6 cellular contexts compared by ENCODE assay signal in the genomic region with DNA sequence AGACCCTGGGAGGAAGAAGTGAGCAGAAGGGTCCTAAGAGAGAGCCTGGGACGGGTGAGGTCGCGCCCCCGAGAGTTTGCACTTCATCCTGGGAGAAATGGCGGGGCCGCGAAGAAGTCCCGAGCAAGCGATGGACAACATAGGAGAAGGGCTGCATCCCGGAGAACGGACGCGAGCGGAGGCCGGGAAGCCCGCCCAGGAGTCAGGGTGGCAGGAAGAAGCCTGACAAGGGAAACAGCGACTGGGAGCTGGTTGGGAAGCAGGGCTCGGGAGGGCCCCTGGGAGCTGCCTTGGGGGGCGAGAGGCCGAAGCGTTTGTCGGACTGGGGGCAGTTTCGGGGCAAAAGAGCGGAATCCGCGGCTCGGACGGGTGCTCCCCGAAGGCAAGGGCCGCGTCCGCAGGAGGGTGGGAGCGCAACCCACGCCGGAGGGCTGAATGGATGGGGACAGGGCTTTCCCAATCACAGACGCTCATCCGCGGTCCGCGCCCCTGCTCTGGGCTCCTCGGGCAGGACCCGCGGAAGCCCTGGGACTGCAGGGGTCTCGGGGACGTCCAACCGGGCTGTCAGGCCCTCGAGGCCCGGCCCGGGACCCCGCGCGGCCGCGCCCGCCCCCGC. TPM values are rescaled to one million over a fixed set of nuclear protein-coding genes. Genes with fewer than 3 reads are reported as not detected.
A peak's percentile ranks its signal among the peaks of the same experiment; 100 is the strongest.
DNase-seq lines count a peak whose midpoint lies in the region; ATAC-seq and TF ChIP-seq lines count a peak whose summit lies in the region.

No MANE protein-coding gene starts in this region.

- peaks cover 29% of the 10 kb centered on the region for H3K4me1 Mint-ChIP-seq in T-helper 1 cell treated with Interleukin-12 subunit alpha and Interleukin-12 subunit beta and Interleukin-4 antibody, amounts not matched to agents 30 μg/mL and 1 μg/mL, for 36 hours (ENCODE audit: low read depth)
- H3K4me1 Mint-ChIP-seq in activated T-cell treated with anti-CD3 and anti-CD28 coated beads, Interleukin-2, amount 50 U/mL, for 24 hours (ENCODE audit: low read depth) = peaks cover 34% of the 10 kb centered on the region

- H3K36me3 Mint-ChIP-seq in T-helper 1 cell treated with Interleukin-12 subunit alpha and Interleukin-12 subunit beta and Interleukin-4 antibody, amounts not matched to agents 30 μg/mL and 1 μg/mL, for 36 hours (ENCODE audit: low read depth) = peaks cover 20% of the 10 kb centered on the region
- peaks cover 42% of the 10 kb centered on the region for H3K36me3 Mint-ChIP-seq in activated T-cell treated with anti-CD3 and anti-CD28 coated beads, Interleukin-2, amount 50 U/mL, for 24 hours (ENCODE audit: low read depth)

- TF ChIP-seq CTCF in lower leg skin (IDR thresholded peaks at IDR 0.05) = no peak

- DNase-seq in T-helper 1 cell = no peak
- no peak for DNase-seq in activated T-cell treated with anti-CD3 and anti-CD28 coated beads, Interleukin-2, amount 50 U/mL, for 24 hours
- no peak for DNase-seq in lower leg skin (ENCODE audit: low spot score in 2 of 2)
- no peak for DNase-seq in inferior parietal cortex (ENCODE audit: extremely low spot score)

- intact Hi-C loops in lower leg skin (cut with DNase I; ENCODE audit: low total_unique reads) = no loop called here

- H3K4me3 ChIP-seq in lower leg skin (ENCODE audit: low read depth, poor library complexity, severe bottlenecking) = peak overlapping the region; percentile 84

- no peaks in the 10 kb centered on the region for H3K27me3 Mint-ChIP-seq in T-helper 1 cell treated with Interleukin-12 subunit alpha and Interleukin-12 subunit beta and Interleukin-4 antibody, amounts not matched to agents 30 μg/mL and 1 μg/mL, for 36 hours (ENCODE audit: low read depth)
- no peaks in the 10 kb centered on the region for H3K27me3 Mint-ChIP-seq in activated T-cell treated with anti-CD3 and anti-CD28 coated beads, Interleukin-2, amount 50 U/mL, for 24 hours

- TF ChIP-seq POLR2A in lower leg skin (IDR thresholded peaks at IDR 0.05) = no peak

- peak overlapping the region; percentile 97 for H3K27ac Mint-ChIP-seq in T-helper 1 cell treated with Interleukin-12 subunit alpha and Interleukin-12 subunit beta and Interleukin-4 antibody, amounts not matched to agents 30 μg/mL and 1 μg/mL, for 36 hours
- H3K27ac Mint-ChIP-seq in activated T-cell treated with anti-CD3 and anti-CD28 coated beads, Interleukin-2, amount 50 U/mL, for 24 hours = peak overlapping the region; percentile 96

- no peaks in the 10 kb centered on the region for H3K9me3 Mint-ChIP-seq in T-helper 1 cell treated with Interleukin-12 subunit alpha and Interleukin-12 subunit beta and Interleukin-4 antibody, amounts not matched to agents 30 μg/mL and 1 μg/mL, for 36 hours
- H3K9me3 Mint-ChIP-seq in activated T-cell treated with anti-CD3 and anti-CD28 coated beads, Interleukin-2, amount 50 U/mL, for 24 hours = no peaks in the 10 kb centered on the region

- WGBS in lower leg skin, 2 donors = 0 to 1% methylated on average over 32 to 49 of the region's 56 CpGs

- H3K4me3 Mint-ChIP-seq in T-helper 1 cell treated with Interleukin-12 subunit alpha and Interleukin-12 subunit beta and Interleukin-4 antibody, amounts not matched to agents 30 μg/mL and 1 μg/mL, for 36 hours = peak overlapping the region; percentile 98
- peak overlapping the region; percentile 94 for H3K4me3 Mint-ChIP-seq in activated T-cell treated with anti-CD3 and anti-CD28 coated beads, Interleukin-2, amount 50 U/mL, for 24 hours

- ATAC-seq in GM18519 (IDR thresholded peaks at IDR 0.05; ENCODE audit: low FRiP score, unreplicated experiment) = no peak

RNA-seq across cellular contexts. Expression of gene ABHD17A, which starts 0.5 kb away (rescaled TPM):
- total RNA-seq in lower leg skin = 100 to 1,000 TPM; 154 to 201 (median 186) TPM

RNA-seq across cellular contexts. Expression of gene ADAT3, which starts 20.4 kb away (rescaled TPM):
- 10 to 100 TPM; 20.1 to 27.3 (median 25.7) TPM for total RNA-seq in lower leg skin

RNA-seq across cellular contexts. Expression of gene SCAMP4, which starts 20.4 kb away (rescaled TPM):
- 100 to 1,000 TPM; 108 to 119 (median 113) TPM for total RNA-seq in lower leg skin

RNA-seq across cellular contexts. Expression of gene KLF16, which starts 21.4 kb away (rescaled TPM):
- 10 to 100 TPM in 3 of 4 donors, 1 to 10 TPM in 1; 9.0 to 16.2 (median 13.5) TPM for total RNA-seq in lower leg skin

RNA-seq across cellular contexts. Expression of gene REXO1, which starts 36.5 kb away (rescaled TPM):
- 10 to 100 TPM; 32.9 to 51.1 (median 41.2) TPM for total RNA-seq in lower leg skin
